ENCODE assay signal across 29 cellular contexts in genomic region chr11:33915521-33915920, GRCh38.
"Had no signal": no experiment of that assay in that cellular context is flagged by ENCODE, and none has a peak within 500 bp of the region (broad histone marks: within the 10 kb centered on the region; RNA-seq: fewer than 3 reads in every experiment).

No MANE protein-coding gene starts in this region.

- H3K36me3 Mint-ChIP-seq: natural killer cell treated with Interleukin-12 subunit alpha and Interleukin-12 subunit beta and Interleukin-15 and Interleukin-18, amount 100 ng/mL, for 72 hours; stimulated activated effector memory CD8-positive, alpha-beta T cell treated with anti-CD3 and anti-CD28 coated beads, Interleukin-12 subunit alpha, Interleukin-12 subunit beta, amount 100 ng/mL, for 72 hours had no signal

- H3K27ac ChIP-seq: left lung, lower lobe of right lung, pancreas, prostate gland, suprapubic skin, thoracic aorta, tibial artery, upper lobe of right lung had no signal

- H3K4me1 Mint-ChIP-seq: mesothelial cell of epicardium had no signal

- H3K27me3 ChIP-seq: left lung, suprapubic skin, upper lobe of right lung had no signal

- H3K4me3 ChIP-seq: left lung, lower lobe of right lung, mucosa of descending colon, pancreas, prostate gland, spleen, suprapubic skin, thoracic aorta, tibial artery, upper lobe of right lung had no signal

- H3K9me3 Mint-ChIP-seq: immature natural killer cell had no signal

- H3K4me3 Mint-ChIP-seq: immature natural killer cell; mesothelial cell of epicardium; naive thymus-derived CD4-positive, alpha-beta T cell; natural killer cell treated with Interleukin-12 subunit alpha and Interleukin-12 subunit beta and Interleukin-15 and Interleukin-18, amount 100 ng/mL, for 72 hours; neural crest cell; stimulated activated effector memory CD8-positive, alpha-beta T cell treated with anti-CD3 and anti-CD28 coated beads, Interleukin-12 subunit alpha, Interleukin-12 subunit beta, amount 100 ng/mL, for 72 hours; stimulated activated naive CD8-positive, alpha-beta T cell treated with anti-CD3 and anti-CD28 coated beads, Interleukin-15, Interleukin-2, amounts not matched to agents 100 ng/mL and 50 ng/mL, for 24 hours had no signal

- H3K36me3 ChIP-seq: left lung, lower lobe of right lung, pancreas, prostate gland, spleen, suprapubic skin, thoracic aorta, tibial artery, upper lobe of right lung had no signal

- H3K27ac Mint-ChIP-seq: immature natural killer cell; mesothelial cell of epicardium; naive thymus-derived CD4-positive, alpha-beta T cell; natural killer cell treated with Interleukin-12 subunit alpha and Interleukin-12 subunit beta and Interleukin-15 and Interleukin-18, amount 100 ng/mL, for 72 hours; stimulated activated effector memory CD8-positive, alpha-beta T cell treated with anti-CD3 and anti-CD28 coated beads, Interleukin-12 subunit alpha, Interleukin-12 subunit beta, amount 100 ng/mL, for 72 hours; stimulated activated naive CD8-positive, alpha-beta T cell treated with anti-CD3 and anti-CD28 coated beads, Interleukin-15, Interleukin-2, amounts not matched to agents 100 ng/mL and 50 ng/mL, for 24 hours had no signal

- H3K4me1 ChIP-seq: pancreas, prostate gland, upper lobe of right lung had no signal

- DNase-seq: hippocampal formation; immature natural killer cell; kidney; left colon; left lung; lower lobe of right lung; mammary epithelial cell; mesendoderm; mucosa of descending colon; naive thymus-derived CD4-positive, alpha-beta T cell; nucleus accumbens; pancreas; posterior cingulate gyrus; retina; right cardiac atrium; small intestine; spleen; stimulated activated CD4-positive, alpha-beta T cell treated with anti-CD3 and anti-CD28 coated beads, Interleukin-4, amount 100 ng/mL, for 24 hours; stimulated activated naive CD4-positive, alpha-beta T cell; tibial artery; upper lobe of right lung had no signal

- H3K9me3 ChIP-seq: lower lobe of right lung, mucosa of descending colon, pancreas, prostate gland, suprapubic skin, thoracic aorta had no signal
